8 cellular contexts compared by ENCODE assay signal in the genomic region with DNA sequence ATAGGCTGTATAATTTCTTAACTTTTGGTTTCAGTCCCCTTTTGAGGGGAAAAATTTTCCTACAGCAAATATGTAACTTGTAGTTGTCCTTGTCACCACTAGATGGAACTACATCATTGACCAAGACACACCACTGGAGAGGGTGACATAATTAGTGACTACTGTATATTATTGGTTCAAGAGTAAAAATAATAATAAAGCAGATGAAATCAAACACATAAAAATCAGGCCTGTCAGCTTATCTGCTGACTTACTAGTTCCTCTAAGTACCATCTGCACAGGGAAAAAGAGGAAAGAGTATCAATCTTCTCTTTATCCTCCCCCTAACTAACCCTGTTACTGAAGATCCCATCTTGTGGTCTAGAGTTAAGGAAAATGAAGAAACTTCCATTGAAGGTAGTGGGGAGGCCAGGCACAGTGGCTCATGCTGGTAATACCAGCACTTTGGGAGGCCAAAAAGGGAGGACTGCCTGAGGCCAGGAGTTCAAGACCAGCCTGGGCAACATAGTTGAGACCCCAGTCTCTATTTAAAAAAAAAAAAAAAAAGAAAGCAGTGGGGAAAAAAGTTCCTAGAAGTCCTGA. TPM values are rescaled to one million over a fixed set of nuclear protein-coding genes. Genes with fewer than 3 reads are reported as not detected.
A peak's percentile ranks its signal among the peaks of the same experiment; 100 is the strongest.
DNase-seq lines count a peak whose midpoint lies in the region; ATAC-seq, FAIRE-seq and TF ChIP-seq lines count a peak whose summit lies in the region.

No MANE protein-coding gene starts in this region.

- no peaks in the 10 kb centered on the region for H3K27me3 ChIP-seq in CD4-positive, CD25-positive, alpha-beta regulatory T cell (ENCODE audit: control insufficient read depth, insufficient read depth, low read length)
- H3K27me3 ChIP-seq in brain microvascular endothelial cell (replicated peaks) (no peaks in the 10 kb centered on the region), keratinocyte (ENCODE audit: control insufficient read depth, extremely low read depth, insufficient read depth, low read length) (no peaks in the 10 kb centered on the region), thyroid gland (no peaks in the 10 kb centered on the region)

- TF ChIP-seq CTCF in brain microvascular endothelial cell (IDR thresholded peaks at IDR 0.05; ENCODE audit: low read depth, low read length, missing control alignments) = peak; percentile 45
- TF ChIP-seq CTCF in keratinocyte (optimal IDR thresholded peaks at IDR 0.05 in 1 of 3, IDR thresholded peaks at IDR 0.05 in 1 of 3, conservative IDR thresholded peaks at IDR 0.05 in 1 of 3; ENCODE audit: extremely low read depth in 1 of 3, insufficient read depth in 2 of 3, low read length in 3 of 3) = peak in 2 of 3 experiments; percentile 15 to 46
- TF ChIP-seq CTCF in thyroid gland (IDR thresholded peaks at IDR 0.05) = peak; percentile 44 to 87 (median 72)

- no peaks in the 10 kb centered on the region for H3K9me3 ChIP-seq in CD4-positive, CD25-positive, alpha-beta regulatory T cell (ENCODE audit: control insufficient read depth in 2 of 2, low read length in 2 of 2)
- H3K9me3 ChIP-seq in keratinocyte (ENCODE audit: control insufficient read depth, low read depth, low read length) (no peaks in the 10 kb centered on the region), thyroid gland (no peaks in the 10 kb centered on the region)

- no peak overlapping the region for H3K27ac ChIP-seq in CD4-positive, CD25-positive, alpha-beta regulatory T cell (ENCODE audit: insufficient read depth, low read length, poor library complexity, severe bottlenecking)
- H3K27ac ChIP-seq in brain microvascular endothelial cell = no peak overlapping the region
- H3K27ac ChIP-seq in keratinocyte (ENCODE audit: control insufficient read depth, insufficient read depth, low read length) = no peak overlapping the region
- no peak overlapping the region for H3K27ac ChIP-seq in thyroid gland

- no peak overlapping the region for H3K4me3 Mint-ChIP-seq in CD4-positive, CD25-positive, alpha-beta regulatory T cell

- peak; percentile 71 for FAIRE-seq in keratinocyte (lab: Jason Lieb, UNC)

- H3K4me3 ChIP-seq in CD4-positive, CD25-positive, alpha-beta regulatory T cell (ENCODE audit: low read depth, low read length) = no peak overlapping the region
- H3K4me3 ChIP-seq in brain microvascular endothelial cell (ENCODE audit: low read depth, low read length) (no peak overlapping the region), keratinocyte (ENCODE audit: control insufficient read depth in 2 of 3, extremely low read depth in 1 of 3, insufficient read depth in 2 of 3, low read depth in 1 of 3, low read length in 3 of 3) (no peak overlapping the region), thyroid gland (replicated peaks in 1 of 3) (no peak overlapping the region)

- no peaks in the 10 kb centered on the region for H3K36me3 ChIP-seq in CD4-positive, CD25-positive, alpha-beta regulatory T cell (ENCODE audit: control insufficient read depth, insufficient read depth, low read length)
- H3K36me3 ChIP-seq in brain microvascular endothelial cell (replicated peaks) (peaks cover 23% of the 10 kb centered on the region), keratinocyte (ENCODE audit: control insufficient read depth in 2 of 2, extremely low read depth in 1 of 2, insufficient read depth in 2 of 2, low read length in 2 of 2) (peaks cover 5 to 13% of the 10 kb centered on the region in 2 experiments), thyroid gland (peaks cover 0 to 5% of the 10 kb centered on the region in 2 donors)

- no peak overlapping the region for H2AFZ ChIP-seq in keratinocyte (ENCODE audit: control insufficient read depth, low read length)

- H3K4me2 ChIP-seq in keratinocyte (ENCODE audit: control insufficient read depth, extremely low read depth, insufficient read depth, low read depth, low read length) = no peak overlapping the region

- no peaks in the 10 kb centered on the region for H3K9me3 Mint-ChIP-seq in CD4-positive, CD25-positive, alpha-beta regulatory T cell

- H3K27me3 Mint-ChIP-seq in CD4-positive, CD25-positive, alpha-beta regulatory T cell = no peaks in the 10 kb centered on the region

- peak overlapping the region in 1 of 3 donors; percentile 41 for H3K27ac Mint-ChIP-seq in CD4-positive, CD25-positive, alpha-beta regulatory T cell

- H3K9me1 ChIP-seq in keratinocyte (ENCODE audit: control insufficient read depth, extremely low read depth, insufficient read depth, low read length) = no peaks in the 10 kb centered on the region

- no peaks in the 10 kb centered on the region for H3K79me2 ChIP-seq in keratinocyte (ENCODE audit: control insufficient read depth, insufficient read depth, low read length)

- dilution Hi-C loops in keratinocyte (cut with MboI; ENCODE audit: extremely low pct_ligation_motif_present, low sequenced_read_pairs) = no loop called here

- no peaks in the 10 kb centered on the region for H4K20me1 ChIP-seq in keratinocyte (ENCODE audit: control insufficient read depth, extremely low read depth, insufficient read depth, low read length)

- H3K36me3 Mint-ChIP-seq in CD4-positive, CD25-positive, alpha-beta regulatory T cell = peaks cover 21% of the 10 kb centered on the region

- H3K9ac ChIP-seq in keratinocyte (ENCODE audit: control insufficient read depth, extremely low read depth, insufficient read depth, low read length) = no peak overlapping the region

- peak in 2 of 3 donors; percentile 54 to 70 for DNase-seq in CD4-positive, CD25-positive, alpha-beta regulatory T cell
- DNase-seq in NCI-H748 treated with DMSO at 0.1 percent for 48 hours (lab: John Stamatoyannopoulos, UW) (peak; percentile 26), brain microvascular endothelial cell (peak; percentile 11), keratinocyte (ENCODE audit: low read depth, low spot score) (no peak), thyroid gland (no peak)

- TF ChIP-seq POLR2A in thyroid gland (IDR thresholded peaks at IDR 0.05) = no peak

- in situ Hi-C loops in brain microvascular endothelial cell (cut with HindIII; ENCODE audit: low pct_ligation_motif_present, low sequenced_read_pairs) = loop anchor here (25.0 kb wide), 1 partner anchor 95 kb away; no protein-coding TSS in a partner anchor

- peaks cover 0 to 6% (median 2%) of the 10 kb centered on the region in 4 donors for H3K4me1 Mint-ChIP-seq in CD4-positive, CD25-positive, alpha-beta regulatory T cell

- no peaks in the 10 kb centered on the region for H3K4me1 ChIP-seq in CD4-positive, CD25-positive, alpha-beta regulatory T cell (ENCODE audit: control insufficient read depth, insufficient read depth, low read length, poor library complexity, severe bottlenecking)
- no peaks in the 10 kb centered on the region for H3K4me1 ChIP-seq in keratinocyte (ENCODE audit: control insufficient read depth, extremely low read depth, insufficient read depth, low read length)
- no peaks in the 10 kb centered on the region for H3K4me1 ChIP-seq in thyroid gland

- ATAC-seq in CD4-positive, CD25-positive, alpha-beta regulatory T cell (ENCODE audit: low read depth in 2 of 2) = peak; percentile 63 to 77
- peak; percentile 81 for ATAC-seq in GM18870 (IDR thresholded peaks at IDR 0.05; ENCODE audit: unreplicated experiment)
- peak; percentile 83 for ATAC-seq in HG03159 (IDR thresholded peaks at IDR 0.05; ENCODE audit: unreplicated experiment)
- ATAC-seq in HG03095 (IDR thresholded peaks at IDR 0.05; ENCODE audit: unreplicated experiment) = no peak

- intact Hi-C loops in thyroid gland (cut with DNase I) = loop anchor here (5.0 kb wide), 1 partner anchor 90 kb away; no protein-coding TSS in a partner anchor

RNA-seq across cellular contexts. Expression of a gene that starts 29.6 kb away (rescaled TPM):
- 58.4 TPM for total RNA-seq in CD4-positive, CD25-positive, alpha-beta regulatory T cell
- 10 to 100 TPM in 1 of 4 donors, 1 to 10 TPM in 3; 6.1 to 12.0 (median 9.6) TPM for polyA plus RNA-seq in CD4-positive, CD25-positive, alpha-beta regulatory T cell
- 14.6 to 27.6 TPM (median 19.5 TPM) in 3 replicates for polyA plus RNA-seq in keratinocyte
- 22.2 TPM for polyA plus RNA-seq in keratinocyte (2011; ENCODE audit: low read depth)
- 9.3 and 12.7 TPM in 2 replicates for polyA plus RNA-seq in keratinocyte (2011; cell fraction: cytosol; rRNA removed)
- 58.7 and 63.0 TPM in 2 replicates for polyA plus RNA-seq in keratinocyte (2011; cell fraction: nucleus; rRNA removed)
- 18.6 and 20.5 TPM in 2 replicates for polyA plus RNA-seq in keratinocyte (2012; ENCODE audit: low replicate concordance)
- polyA minus RNA-seq in keratinocyte = 18.2 to 35.6 TPM (median 21.3 TPM) in 3 replicates
- polyA minus RNA-seq in keratinocyte (2011; cell fraction: cytosol; rRNA and poly(A)+ RNA removed) = 16.5 TPM
- 30.4 and 52.5 TPM in 2 replicates for polyA minus RNA-seq in keratinocyte (2011; cell fraction: nucleus; rRNA and poly(A)+ RNA removed)
- total RNA-seq in thyroid gland = 100 to 1,000 TPM in 2 of 4 donors, 10 to 100 TPM in 2; 57.5 to 192 (median 101) TPM

Comparison
In these comparisons a context has a peak if more than half of its experiments do, and no peak if none do; other contexts are left out.
1. DNase-seq: peak in CD4-positive, CD25-positive, alpha-beta regulatory T cell (2 of 3), NCI-H748 treated with DMSO at 0.1 percent for 48 hours (single experiment) and brain microvascular endothelial cell (single experiment); none in keratinocyte (single experiment) and thyroid gland (0 of 2).
2. Peak in every context shown above with its lines, with median percentiles within 50 percentile points of each other: CTCF ChIP-seq.